13 cellular contexts compared by ENCODE assay signal in the genomic region with DNA sequence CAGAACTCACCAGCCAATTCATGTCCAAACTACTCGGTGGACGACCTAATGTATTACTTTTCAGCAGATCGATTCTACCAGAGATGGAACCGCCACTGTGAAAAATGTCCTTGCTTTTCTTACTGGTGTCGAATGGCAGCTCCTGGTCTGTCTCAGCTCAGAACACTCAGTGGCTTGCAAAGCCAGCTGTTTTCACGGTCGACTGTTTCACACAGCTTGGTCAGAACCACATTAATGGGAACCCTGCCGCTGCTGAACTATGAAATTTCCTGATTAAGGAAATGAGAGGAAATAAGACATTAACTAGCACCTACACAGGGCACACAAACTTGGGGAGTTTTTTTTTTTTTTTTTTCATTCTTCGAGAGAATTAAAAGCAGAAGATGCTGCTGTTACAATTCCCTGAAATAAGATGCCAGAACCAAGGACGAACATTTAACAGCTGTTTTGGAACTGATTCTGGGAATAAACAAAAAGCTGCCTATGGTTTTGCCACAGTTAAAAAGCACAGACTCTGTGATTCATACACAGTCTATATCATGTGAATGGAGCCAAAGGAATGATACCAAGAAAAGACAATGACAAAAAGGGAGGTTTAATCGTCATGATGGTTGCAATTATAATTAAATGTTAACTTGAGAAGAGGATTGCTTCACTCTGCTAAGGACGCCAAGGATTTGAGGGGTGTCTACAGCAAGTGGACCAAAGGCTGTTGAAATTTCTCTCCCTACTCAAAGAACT. TPM values are rescaled to one million over a fixed set of nuclear protein-coding genes. Genes with fewer than 3 reads are reported as not detected.
DNase-seq lines count a peak whose midpoint lies in the region; ATAC-seq and TF ChIP-seq lines count a peak whose summit lies in the region.
"Had no signal": no experiment of that assay in that cellular context is flagged by ENCODE, and none has a peak within 500 bp of the region (broad histone marks: within the 10 kb centered on the region; RNA-seq: fewer than 3 reads in every experiment).

No MANE protein-coding gene starts in this region.

- H3K4me1 ChIP-seq in BLaER1 (peaks cover 31% of the 10 kb centered on the region), muscle layer of duodenum (ENCODE audit: control insufficient read depth in 1 of 2, insufficient read depth in 2 of 2, low read length in 2 of 2) (peaks cover 0 to 12% of the 10 kb centered on the region in 2 donors), mammary epithelial cell (ENCODE audit: insufficient read depth, low read length) (no peaks in the 10 kb centered on the region)

- H3K4me2 ChIP-seq in BLaER1: peak overlapping the region; percentile 67
- H3K4me2 ChIP-seq in mammary epithelial cell (ENCODE audit: insufficient read depth, low read depth, low read length): no peak overlapping the region

- H3K36me3 ChIP-seq in BLaER1 (no peaks in the 10 kb centered on the region), muscle layer of duodenum (ENCODE audit: control insufficient read depth in 1 of 2, insufficient read depth in 2 of 2, low read length in 2 of 2) (no peaks in the 10 kb centered on the region), mammary epithelial cell (ENCODE audit: insufficient read depth, low read length) (no peaks in the 10 kb centered on the region)

- no peaks in the 10 kb centered on the region for H3K79me2 ChIP-seq in mammary epithelial cell (ENCODE audit: insufficient read depth, low read length)

- H3K27ac ChIP-seq in BLaER1 (no peak overlapping the region), muscle layer of duodenum (ENCODE audit: low read length) (peak overlapping the region; percentile 3), mammary epithelial cell (ENCODE audit: insufficient read depth, low read depth, low read length) (no peak overlapping the region)

- H3K4me3 Mint-ChIP-seq in chondrocyte (ENCODE audit: unreplicated experiment): peak overlapping the region; percentile 44
- H3K4me3 Mint-ChIP-seq: activated CD4-positive, alpha-beta T cell treated with anti-CD3 and anti-CD28 coated beads, Interleukin-2, amount 10 ng/mL, durations not matched to agents 7 days and 5 days had no signal

- DNase-seq in chondrocyte (ENCODE audit: low spot score) (no peak), NCI-H2029 treated with DMSO at 0.1 percent for 48 hours (lab: John Stamatoyannopoulos, UW) (no peak), mammary epithelial cell (no peak)
- DNase-seq: activated CD4-positive, alpha-beta T cell treated with anti-CD3 and anti-CD28 coated beads, Interleukin-2, amount 10 ng/mL, durations not matched to agents 7 days and 5 days; midbrain; NCI-H187; stimulated activated CD4-positive, alpha-beta T cell treated with anti-CD3 and anti-CD28 coated beads, Interleukin-15, amount 100 ng/mL, for 24 hours had no signal

- peaks cover 5% of the 10 kb centered on the region for H3K27me3 Mint-ChIP-seq in chondrocyte (ENCODE audit: low read depth)

- no TSS peak for BruUV-seq in mammary epithelial cell (replicated peaks; lab: Mats Ljungman, UMichigan)

- H2AFZ ChIP-seq in mammary epithelial cell (ENCODE audit: low read depth, low read length): no peak overlapping the region

- H3K4me3 ChIP-seq in BLaER1 (no peak overlapping the region), muscle layer of duodenum (ENCODE audit: low read depth in 1 of 2, low read length in 2 of 2) (no peak overlapping the region), mammary epithelial cell (replicated peaks in 1 of 3; ENCODE audit: insufficient read depth in 1 of 3, low read depth in 2 of 3, low read length in 3 of 3) (no peak overlapping the region)

- CTCF ChIA-PET in mammary epithelial cell (lab: Charles Lee; ENCODE audit: low non-redundant PET): no interaction called here

- H4K20me1 ChIP-seq in BLaER1 (peaks cover 10% of the 10 kb centered on the region), mammary epithelial cell (ENCODE audit: insufficient read depth, low read length) (no peaks in the 10 kb centered on the region)

- no peak for TF ChIP-seq CTCF in chondrocyte (IDR thresholded peaks at IDR 0.05)
- TF ChIP-seq CTCF in mammary epithelial cell (conservative IDR thresholded peaks at IDR 0.05 in 1 of 2, IDR thresholded peaks at IDR 0.05 in 1 of 2; ENCODE audit: extremely low read depth in 1 of 2, insufficient read depth in 1 of 2, low read depth in 1 of 2, low read length in 2 of 2): no peak

- WGBS in mammary epithelial cell (ENCODE audit: low coverage, missing lambda C conversion rate): 61% methylated on average over 11 of the region's 12 CpGs

- H3K4me1 Mint-ChIP-seq in chondrocyte (ENCODE audit: low read depth): peaks cover 13% of the 10 kb centered on the region
- H3K4me1 Mint-ChIP-seq: activated CD4-positive, alpha-beta T cell treated with anti-CD3 and anti-CD28 coated beads, Interleukin-2, amount 10 ng/mL, durations not matched to agents 7 days and 5 days had no signal

- H3K9me3 Mint-ChIP-seq in chondrocyte (ENCODE audit: low read depth): no peaks in the 10 kb centered on the region
- H3K9me3 Mint-ChIP-seq: activated CD4-positive, alpha-beta T cell treated with anti-CD3 and anti-CD28 coated beads, Interleukin-2, amount 10 ng/mL, durations not matched to agents 7 days and 5 days had no signal

- intact Hi-C loops in mammary epithelial cell (cut with micrococcal nuclease): no loop called here

- dilution Hi-C loops in mammary epithelial cell (cut with HindIII; ENCODE audit: low sequenced_read_pairs): no loop called here

- H3K27ac Mint-ChIP-seq in chondrocyte (ENCODE audit: unreplicated experiment): peak overlapping the region; percentile 68
- H3K27ac Mint-ChIP-seq: activated CD4-positive, alpha-beta T cell treated with anti-CD3 and anti-CD28 coated beads, Interleukin-2, amount 10 ng/mL, durations not matched to agents 7 days and 5 days had no signal

- no peaks in the 10 kb centered on the region for H3K36me3 Mint-ChIP-seq in chondrocyte (ENCODE audit: low read depth)

- ATAC-seq in HG02870 (IDR thresholded peaks at IDR 0.05; ENCODE audit: unreplicated experiment) (peak; percentile 58), GM19395 (IDR thresholded peaks at IDR 0.05; ENCODE audit: unreplicated experiment) (no peak), HG02571 (IDR thresholded peaks at IDR 0.05; ENCODE audit: unreplicated experiment) (no peak)

- H3K27me3 ChIP-seq in BLaER1: peaks cover 13% of the 10 kb centered on the region; the same call in 1 of the 2 replicates
- no peaks in the 10 kb centered on the region for H3K27me3 ChIP-seq in muscle layer of duodenum (ENCODE audit: low read depth, low read length)
- peaks cover 3% of the 10 kb centered on the region for H3K27me3 ChIP-seq in mammary epithelial cell (ENCODE audit: insufficient read depth, low read length)

- no peaks in the 10 kb centered on the region; the same call in 1 of the 2 replicates for H3K9me3 ChIP-seq in BLaER1
- no peaks in the 10 kb centered on the region for H3K9me3 ChIP-seq in muscle layer of duodenum (ENCODE audit: control insufficient read depth in 1 of 2, low read length in 2 of 2)
- no peaks in the 10 kb centered on the region for H3K9me3 ChIP-seq in mammary epithelial cell (replicated peaks; ENCODE audit: insufficient read depth, low read length)

- no peak overlapping the region for H3K9ac ChIP-seq in BLaER1
- H3K9ac ChIP-seq in mammary epithelial cell (ENCODE audit: insufficient read depth, low read length): no peak overlapping the region

- in situ Hi-C loops in mammary epithelial cell (cut with MboI; ENCODE audit: low sequenced_read_pairs in 2 of 2): no loop called here

RNA-seq across cellular contexts. Expression of a gene that starts 31.3 kb away (rescaled TPM):
- total RNA-seq in chondrocyte (not detected in 3 replicates), mammary epithelial cell (not detected)
- not detected for polyA plus RNA-seq in mammary epithelial cell
- not detected for polyA minus RNA-seq in mammary epithelial cell
- total RNA-seq: activated CD4-positive, alpha-beta T cell treated with anti-CD3 and anti-CD28 coated beads, Interleukin-2, amount 10 ng/mL, durations not matched to agents 7 days and 5 days; subcutaneous adipose tissue had no signal
